Comparison of ENCODE assay signal across 10 cellular contexts in the genomic region with DNA sequence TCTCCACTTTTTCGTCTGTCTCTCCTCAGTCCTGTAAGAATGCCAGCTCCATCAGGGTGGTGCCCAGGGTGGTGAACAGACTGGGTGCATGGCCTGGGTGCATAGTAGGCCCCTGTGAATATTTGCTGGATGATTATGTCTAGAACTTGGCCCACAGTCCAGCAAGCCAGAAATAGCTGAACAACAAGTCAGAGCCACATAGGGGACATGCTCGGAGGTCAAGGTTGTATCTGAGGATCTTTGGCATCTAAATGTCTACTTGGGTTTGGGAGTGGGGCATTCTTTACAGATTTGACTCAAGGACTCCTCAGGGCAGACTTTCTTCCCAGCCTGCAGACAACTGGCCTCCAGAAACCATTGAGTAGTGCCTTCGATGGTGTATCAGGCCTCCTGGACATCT. TPM values are rescaled to one million over a fixed set of nuclear protein-coding genes. Genes with fewer than 3 reads are reported as not detected.
"Had no signal": no experiment of that assay in that cellular context is flagged by ENCODE, and none has a peak within 500 bp of the region (broad histone marks: within the 10 kb centered on the region; RNA-seq: fewer than 3 reads in every experiment).

No MANE protein-coding gene starts in this region.

- H3K27ac ChIP-seq: GM23248 had no signal

- H3K4me1 ChIP-seq: HAP-1 had no signal

- H2AFZ ChIP-seq: GM23248, GM23338 had no signal

- H3K4me3 ChIP-seq: GM23248, GM23338, HAP-1 had no signal

- H3K4me2 ChIP-seq: GM23338 had no signal

- DNase-seq: GM23248, GOT3, H7, H9, HCEC 1CT, HFFc6 had no signal

- H3K9me3 ChIP-seq: HAP-1 had no signal

- H3K9ac ChIP-seq: GM23248 had no signal

- H3K36me3 ChIP-seq: HAP-1 had no signal

RNA-seq across cellular contexts. Expression of gene BPIFA3, which starts 18.1 kb away (rescaled TPM):
- total RNA-seq: GM23248, GM23338, H1, H4, H7, H9, HFFc6 had no signal
- polyA plus RNA-seq: GM23248, GM23338, H1 had no signal

RNA-seq across cellular contexts. Expression of gene BPIFA2, which starts 31.1 kb away (rescaled TPM):
- total RNA-seq: GM23248, GM23338, H1, H4, H7, H9, HFFc6 had no signal
- polyA plus RNA-seq: GM23248, GM23338, H1 had no signal

RNA-seq across cellular contexts. Expression of gene BPIFA1, which starts 36.8 kb away (rescaled TPM):
- total RNA-seq: GM23248, GM23338, H1, H4, H7, H9, HFFc6 had no signal
- polyA plus RNA-seq: GM23248, GM23338, H1 had no signal
